9 cellular contexts compared by ENCODE assay signal in the genomic region with DNA sequence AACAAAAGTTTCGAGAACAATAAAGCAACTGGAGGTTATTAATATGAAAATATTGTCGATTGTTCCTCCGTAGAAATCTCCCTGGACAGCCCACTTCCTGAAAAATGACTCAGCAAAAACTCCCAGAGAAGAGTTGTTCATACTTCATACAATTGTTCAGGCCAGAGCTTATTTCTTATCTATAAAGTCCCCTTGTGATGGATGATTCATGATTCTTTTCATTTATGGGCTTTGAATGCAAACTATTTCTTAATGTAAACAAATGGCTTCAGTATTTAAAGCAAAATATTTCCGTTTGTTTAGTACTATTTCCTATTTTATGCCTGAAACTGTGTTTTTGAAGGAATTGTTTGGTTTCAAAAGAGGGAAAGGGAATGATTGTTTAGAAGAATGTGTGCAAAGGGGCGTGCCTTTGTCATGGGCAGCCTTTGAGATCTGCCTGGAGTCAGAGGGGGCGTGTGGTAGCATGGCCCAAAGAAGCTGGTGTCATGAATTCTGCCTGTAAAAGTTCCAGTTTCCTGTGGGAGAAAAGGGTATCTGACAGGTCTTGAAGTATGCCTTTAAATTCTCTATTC. TPM values are rescaled to one million over a fixed set of nuclear protein-coding genes. Genes with fewer than 3 reads are reported as not detected.
DNase-seq lines count a peak whose midpoint lies in the region; ATAC-seq and TF ChIP-seq lines count a peak whose summit lies in the region.
"Had no signal": no experiment of that assay in that cellular context is flagged by ENCODE, and none has a peak within 500 bp of the region (broad histone marks: within the 10 kb centered on the region; RNA-seq: fewer than 3 reads in every experiment).

No MANE protein-coding gene starts in this region.

- H3K27ac ChIP-seq in hepatocyte: peak overlapping the region; percentile 57
- H3K27ac ChIP-seq: C4-2B had no signal

- ATAC-seq in activated naive CD8-positive, alpha-beta T cell treated with anti-CD3 and anti-CD28 coated beads, Interleukin-2, amount 50 U/mL, for 24 hours: no peak

- no peaks in the 10 kb centered on the region for H3K9me3 Mint-ChIP-seq in activated naive CD8-positive, alpha-beta T cell treated with anti-CD3 and anti-CD28 coated beads for 36 hours
- no peaks in the 10 kb centered on the region for H3K9me3 Mint-ChIP-seq in activated naive CD8-positive, alpha-beta T cell treated with anti-CD3 and anti-CD28 coated beads, Interleukin-2, amount 50 U/mL, for 24 hours
- H3K9me3 Mint-ChIP-seq in type B pancreatic cell: peaks cover 6% of the 10 kb centered on the region

- H3K9me2 ChIP-seq in hepatocyte (replicated peaks; ENCODE audit: insufficient read depth): no peaks in the 10 kb centered on the region

- H3K36me3 ChIP-seq in hepatocyte (replicated peaks; ENCODE audit: insufficient read depth, low read depth): no peaks in the 10 kb centered on the region

- no peaks in the 10 kb centered on the region for H3K27me3 Mint-ChIP-seq in activated naive CD8-positive, alpha-beta T cell treated with anti-CD3 and anti-CD28 coated beads for 36 hours
- no peaks in the 10 kb centered on the region for H3K27me3 Mint-ChIP-seq in activated naive CD8-positive, alpha-beta T cell treated with anti-CD3 and anti-CD28 coated beads, Interleukin-2, amount 50 U/mL, for 24 hours
- H3K27me3 Mint-ChIP-seq in type B pancreatic cell: peaks cover 5% of the 10 kb centered on the region

- H2AFZ ChIP-seq in hepatocyte: peak overlapping the region; percentile 12

- H3K79me2 ChIP-seq in hepatocyte: no peaks in the 10 kb centered on the region

- peak overlapping the region; percentile 43 for H3K27ac Mint-ChIP-seq in activated naive CD8-positive, alpha-beta T cell treated with anti-CD3 and anti-CD28 coated beads for 36 hours
- H3K27ac Mint-ChIP-seq in activated naive CD8-positive, alpha-beta T cell treated with anti-CD3 and anti-CD28 coated beads, Interleukin-2, amount 50 U/mL, for 24 hours: no peak overlapping the region
- peak overlapping the region; percentile 74 for H3K27ac Mint-ChIP-seq in type B pancreatic cell

- no peaks in the 10 kb centered on the region for H3K9me3 ChIP-seq in hepatocyte (ENCODE audit: low read depth)

- H3K4me2 ChIP-seq in hepatocyte: peak overlapping the region; percentile 18

- no peak overlapping the region for H3K4me3 Mint-ChIP-seq in activated naive CD8-positive, alpha-beta T cell treated with anti-CD3 and anti-CD28 coated beads for 36 hours
- H3K4me3 Mint-ChIP-seq in activated naive CD8-positive, alpha-beta T cell treated with anti-CD3 and anti-CD28 coated beads, Interleukin-2, amount 50 U/mL, for 24 hours: no peak overlapping the region
- H3K4me3 Mint-ChIP-seq in type B pancreatic cell: peak overlapping the region; percentile 8

- no peak overlapping the region for H3K4me3 ChIP-seq in hepatocyte

- 45% methylated on average over 6 of the region's 6 CpGs for WGBS in hepatocyte (ENCODE audit: low lambda C conversion rate, missing lambda C conversion rate)

- no peaks in the 10 kb centered on the region for H3K27me3 ChIP-seq in hepatocyte

- no peak for DNase-seq in activated naive CD8-positive, alpha-beta T cell treated with anti-CD3 and anti-CD28 coated beads for 36 hours
- no peak for DNase-seq in activated naive CD8-positive, alpha-beta T cell treated with anti-CD3 and anti-CD28 coated beads, Interleukin-2, amount 50 U/mL, for 24 hours
- peak; percentile 22 for DNase-seq in UCSD-AML1 (lab: John Stamatoyannopoulos, UW; ENCODE audit: unreplicated experiment)
- DNase-seq in hepatocyte (ENCODE audit: low spot score): peak; percentile 51
- DNase-seq in type B pancreatic cell (ENCODE audit: extremely low spot score, unreplicated experiment): no peak
- no peak for DNase-seq in NCI-H1092 treated with DMSO at 0.1 percent for 48 hours (lab: John Stamatoyannopoulos, UW)
- DNase-seq in NCI-H748 (lab: John Stamatoyannopoulos, UW; ENCODE audit: unreplicated experiment): no peak
- no peak for DNase-seq in activated gamma-delta T cell treated with Interleukin-2 at 50 U/mL for 16 hours

- H3K36me3 Mint-ChIP-seq in activated naive CD8-positive, alpha-beta T cell treated with anti-CD3 and anti-CD28 coated beads for 36 hours: no peaks in the 10 kb centered on the region
- no peaks in the 10 kb centered on the region for H3K36me3 Mint-ChIP-seq in activated naive CD8-positive, alpha-beta T cell treated with anti-CD3 and anti-CD28 coated beads, Interleukin-2, amount 50 U/mL, for 24 hours (ENCODE audit: low read depth)
- peaks cover 5% of the 10 kb centered on the region for H3K36me3 Mint-ChIP-seq in type B pancreatic cell

- no peak for TF ChIP-seq CTCF in hepatocyte (IDR thresholded peaks at IDR 0.05; ENCODE audit: poor library complexity)
- TF ChIP-seq CTCF in type B pancreatic cell (conservative IDR thresholded peaks at IDR 0.05): no peak

- H4K20me1 ChIP-seq in hepatocyte (ENCODE audit: insufficient read depth, poor library complexity, severe bottlenecking): no peaks in the 10 kb centered on the region

- peaks cover 5% of the 10 kb centered on the region for H3K4me1 ChIP-seq in hepatocyte (ENCODE audit: insufficient read depth)

- H3K4me1 Mint-ChIP-seq in activated naive CD8-positive, alpha-beta T cell treated with anti-CD3 and anti-CD28 coated beads for 36 hours: peaks cover 6% of the 10 kb centered on the region
- peaks cover 14% of the 10 kb centered on the region for H3K4me1 Mint-ChIP-seq in activated naive CD8-positive, alpha-beta T cell treated with anti-CD3 and anti-CD28 coated beads, Interleukin-2, amount 50 U/mL, for 24 hours
- H3K4me1 Mint-ChIP-seq in type B pancreatic cell (ENCODE audit: unreplicated experiment): peaks cover 7% of the 10 kb centered on the region

RNA-seq across cellular contexts. Expression of a gene that starts 26.2 kb away (rescaled TPM):
- 10 to 100 TPM; 11.9 to 12.4 TPM for total RNA-seq in activated naive CD8-positive, alpha-beta T cell treated with anti-CD3 and anti-CD28 coated beads for 36 hours
- total RNA-seq in hepatocyte (11.7 and 16.0 TPM in 2 replicates), type B pancreatic cell (ENCODE audit: low replicate concordance) (8.8 and 9.0 TPM in 2 replicates)
- 4.0 and 5.8 TPM in 2 replicates for polyA plus RNA-seq in hepatocyte

Comparison
In these comparisons a context has a peak if more than half of its experiments do, and no peak if none do; other contexts are left out.
1. DNase-seq: peak in UCSD-AML1 (single experiment) and hepatocyte (single experiment); none in activated naive CD8-positive, alpha-beta T cell treated with anti-CD3 and anti-CD28 coated beads for 36 hours (single experiment), activated naive CD8-positive, alpha-beta T cell treated with anti-CD3 and anti-CD28 coated beads, Interleukin-2, amount 50 U/mL, for 24 hours (single experiment), type B pancreatic cell (single experiment), NCI-H1092 treated with DMSO at 0.1 percent for 48 hours (single experiment), NCI-H748 (single experiment) and activated gamma-delta T cell treated with Interleukin-2 at 50 U/mL for 16 hours (single experiment).